In genomic region chrX:118254611-118255010, GRCh38 we compare ENCODE assay signal across 9 cellular contexts.
DNase-seq lines count a peak whose midpoint lies in the region; TF ChIP-seq lines count a peak whose summit lies in the region.
"Had no signal": no experiment of that assay in that cellular context is flagged by ENCODE, and none has a peak within 500 bp of the region (broad histone marks: within the 10 kb centered on the region; RNA-seq: fewer than 3 reads in every experiment).

No MANE protein-coding gene starts in this region.

- H3K9me3 ChIP-seq in MG63 = no peaks in the 10 kb centered on the region
- H3K9me3 ChIP-seq in liver (ENCODE audit: control insufficient read depth in 4 of 4, low read length in 3 of 4) = no peaks in the 10 kb centered on the region
- H3K9me3 ChIP-seq in stomach = no peaks in the 10 kb centered on the region
- H3K9me3 ChIP-seq: SJSA1 had no signal

- H3K27ac ChIP-seq in liver (ENCODE audit: low read depth in 1 of 2, low read length in 2 of 2) = no peak overlapping the region
- no peak overlapping the region for H3K27ac ChIP-seq in stomach
- H3K27ac ChIP-seq: SJSA1 had no signal

- H3K4me1 ChIP-seq in liver (ENCODE audit: control insufficient read depth in 4 of 4, insufficient read depth in 4 of 4, low read length in 3 of 4) = no peaks in the 10 kb centered on the region
- H3K4me1 ChIP-seq in stomach = no peaks in the 10 kb centered on the region
- H3K4me1 ChIP-seq: SJSA1 had no signal

- no peaks in the 10 kb centered on the region for H3K36me3 ChIP-seq in MG63
- no peaks in the 10 kb centered on the region for H3K36me3 ChIP-seq in liver (ENCODE audit: control insufficient read depth in 4 of 4, insufficient read depth in 3 of 4, low read depth in 1 of 4, low read length in 3 of 4)
- H3K36me3 ChIP-seq in stomach = no peaks in the 10 kb centered on the region
- H3K36me3 ChIP-seq: SJSA1 had no signal

- H3K4me3 ChIP-seq in MG63 (no peak overlapping the region), liver (ENCODE audit: low read depth in 1 of 3, low read length in 3 of 3) (no peak overlapping the region), stomach (no peak overlapping the region)
- H3K4me3 ChIP-seq: SJSA1 had no signal

- TF ChIP-seq POLR2A in stomach (IDR thresholded peaks at IDR 0.05) = no peak

- peak; percentile 20 for DNase-seq in COLO829 (ENCODE audit: low spot score)
- peak; percentile 7 for DNase-seq in GM19240 (ENCODE audit: insufficient read length, low spot score)
- DNase-seq in MG63 = peak; percentile 5
- peak; percentile 21 for DNase-seq in SKM-1 treated with dmso at 0.1 percent for 144 hours (lab: John Stamatoyannopoulos, UW; ENCODE audit: unreplicated experiment)
- DNase-seq in cerebellar cortex (ENCODE audit: low spot score) = peak; percentile 54
- DNase-seq in stomach = peak; percentile 58
- no peak for DNase-seq in mesenteric fat pad (ENCODE audit: low spot score)

- TF ChIP-seq CTCF in liver (IDR thresholded peaks at IDR 0.05; ENCODE audit: low read depth, low read length, missing input control) (peak; percentile 65), stomach (IDR thresholded peaks at IDR 0.05) (peak in 4 of 7 experiments; percentile 53 to 73 (median 60))

- no peaks in the 10 kb centered on the region for H3K27me3 ChIP-seq in MG63
- no peaks in the 10 kb centered on the region for H3K27me3 ChIP-seq in liver (ENCODE audit: control insufficient read depth in 4 of 4, insufficient read depth in 4 of 4, low read length in 3 of 4)
- no peaks in the 10 kb centered on the region for H3K27me3 ChIP-seq in stomach
- H3K27me3 ChIP-seq: SJSA1 had no signal

- peak; percentile 74 to 88 for TF ChIP-seq RAD21 in liver (IDR thresholded peaks at IDR 0.05)

- WGBS in liver = 0% methylated on average over 2 of the region's 2 CpGs
- 0% methylated on average over 2 of the region's 2 CpGs for WGBS in stomach, 5 donors

- TF ChIP-seq EP300 in stomach (IDR thresholded peaks at IDR 0.05) = no peak

- intact Hi-C loops in stomach (cut with DNase I; ENCODE audit: low total_unique reads) = no loop called here

- no peak overlapping the region for H3K9ac ChIP-seq in liver (ENCODE audit: low read depth in 1 of 2, low read length in 2 of 2)

TF ChIP-seq in liver, 16 proteins besides CTCF, POLR2A, EP300 and RAD21:
- TF ChIP-seq RXRA (IDR thresholded peaks at IDR 0.05) = no peak
- TF ChIP-seq EGR1 (IDR thresholded peaks at IDR 0.05; ENCODE audit: low read depth in 2 of 2) = no peak
- TF ChIP-seq ZBTB33 (IDR thresholded peaks at IDR 0.05) = no peak
- TF ChIP-seq FOXA2 (IDR thresholded peaks at IDR 0.05) = no peak
